Comparison of ENCODE assay signal across 14 cellular contexts in the genomic region with DNA sequence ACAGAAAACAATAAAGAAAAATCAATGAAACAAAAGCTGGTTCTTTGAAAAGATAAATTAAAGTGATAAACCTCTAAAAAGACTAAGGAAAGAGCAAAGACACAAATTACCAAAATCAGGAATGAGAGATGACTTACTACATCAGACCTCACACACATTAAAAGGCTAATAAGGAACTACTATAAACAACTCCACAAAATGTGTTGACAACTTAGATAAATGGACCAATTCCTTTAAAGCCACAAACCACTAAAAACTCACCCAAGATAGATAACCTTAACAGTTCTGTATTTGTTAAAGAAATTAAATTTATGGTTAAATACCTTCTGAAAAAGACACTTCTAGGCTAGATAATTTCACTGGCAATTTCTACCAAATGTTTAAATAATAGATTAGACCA.
"Had no signal": no experiment of that assay in that cellular context is flagged by ENCODE, and none has a peak within 500 bp of the region (broad histone marks: within the 10 kb centered on the region; RNA-seq: fewer than 3 reads in every experiment).

No MANE protein-coding gene starts in this region.

- H3K27ac Mint-ChIP-seq: activated CD4-positive, alpha-beta memory T cell treated with anti-CD3 and anti-CD28 coated beads for 36 hours; activated naive CD8-positive, alpha-beta T cell treated with anti-CD3 and anti-CD28 coated beads, Interleukin-2, amount 50 U/mL, for 24 hours; activated T-cell treated with anti-CD3 and anti-CD28 coated beads, Interleukin-2, amount 50 U/mL, for 72 hours; stimulated activated memory B cell treated with anti-CD40 and anti-IgM and Interleukin-4, amounts not matched to agents 10 μg/mL and 1 μg/mL and 100 μg/mL, for 72 hours; T-helper 17 cell had no signal

- H3K9me3 Mint-ChIP-seq: activated CD4-positive, alpha-beta memory T cell treated with anti-CD3 and anti-CD28 coated beads for 36 hours; activated naive CD8-positive, alpha-beta T cell treated with anti-CD3 and anti-CD28 coated beads, Interleukin-2, amount 50 U/mL, for 24 hours; activated T-cell treated with anti-CD3 and anti-CD28 coated beads, Interleukin-2, amount 50 U/mL, for 72 hours; stimulated activated memory B cell treated with anti-CD40 and anti-IgM and Interleukin-4, amounts not matched to agents 10 μg/mL and 1 μg/mL and 100 μg/mL, for 72 hours had no signal

- H3K4me3 Mint-ChIP-seq: activated CD4-positive, alpha-beta memory T cell treated with anti-CD3 and anti-CD28 coated beads for 36 hours; activated naive CD8-positive, alpha-beta T cell treated with anti-CD3 and anti-CD28 coated beads, Interleukin-2, amount 50 U/mL, for 24 hours; stimulated activated memory B cell treated with anti-CD40 and anti-IgM and Interleukin-4, amounts not matched to agents 10 μg/mL and 1 μg/mL and 100 μg/mL, for 72 hours; T-helper 17 cell had no signal

- H3K4me3 ChIP-seq: body of pancreas, ovary, right atrium auricular region, skin epidermis, tibial nerve had no signal

- H3K36me3 Mint-ChIP-seq: activated CD4-positive, alpha-beta memory T cell treated with anti-CD3 and anti-CD28 coated beads for 36 hours; stimulated activated memory B cell treated with anti-CD40 and anti-IgM and Interleukin-4, amounts not matched to agents 10 μg/mL and 1 μg/mL and 100 μg/mL, for 72 hours had no signal

- H3K4me1 ChIP-seq: body of pancreas had no signal

- H3K4me1 Mint-ChIP-seq: activated naive CD8-positive, alpha-beta T cell treated with anti-CD3 and anti-CD28 coated beads, Interleukin-2, amount 50 U/mL, for 24 hours had no signal

- H3K9me3 ChIP-seq: body of pancreas, ovary, right atrium auricular region had no signal

- DNase-seq: activated CD4-positive, alpha-beta memory T cell treated with anti-CD3 and anti-CD28 coated beads for 36 hours; activated CD4-positive, alpha-beta T cell treated with anti-CD3 and anti-CD28 coated beads for 1 hour; activated naive CD8-positive, alpha-beta T cell treated with anti-CD3 and anti-CD28 coated beads, Interleukin-2, amount 50 U/mL, for 24 hours; activated T-cell treated with anti-CD3 and anti-CD28 coated beads, Interleukin-2, amount 50 U/mL, for 72 hours; body of pancreas; central memory CD4-positive, alpha-beta T cell; effector memory CD4-positive, alpha-beta T cell; kidney glomerular epithelial cell; ovary; T-helper 17 cell had no signal

- H3K27ac ChIP-seq: body of pancreas, ovary, right atrium auricular region, skin epidermis, tibial nerve had no signal

- H3K27me3 ChIP-seq: body of pancreas, ovary, right atrium auricular region, tibial nerve had no signal

- ATAC-seq: activated naive CD8-positive, alpha-beta T cell treated with anti-CD3 and anti-CD28 coated beads, Interleukin-2, amount 50 U/mL, for 24 hours; activated T-cell treated with anti-CD3 and anti-CD28 coated beads, Interleukin-2, amount 50 U/mL, for 72 hours; body of pancreas; stimulated activated memory B cell treated with anti-CD40 and anti-IgM and Interleukin-4, amounts not matched to agents 10 μg/mL and 1 μg/mL and 100 μg/mL, for 72 hours; T-helper 17 cell had no signal

- H3K36me3 ChIP-seq: ovary, right atrium auricular region, tibial nerve had no signal
